11 cellular contexts compared by ENCODE assay signal in the genomic region with DNA sequence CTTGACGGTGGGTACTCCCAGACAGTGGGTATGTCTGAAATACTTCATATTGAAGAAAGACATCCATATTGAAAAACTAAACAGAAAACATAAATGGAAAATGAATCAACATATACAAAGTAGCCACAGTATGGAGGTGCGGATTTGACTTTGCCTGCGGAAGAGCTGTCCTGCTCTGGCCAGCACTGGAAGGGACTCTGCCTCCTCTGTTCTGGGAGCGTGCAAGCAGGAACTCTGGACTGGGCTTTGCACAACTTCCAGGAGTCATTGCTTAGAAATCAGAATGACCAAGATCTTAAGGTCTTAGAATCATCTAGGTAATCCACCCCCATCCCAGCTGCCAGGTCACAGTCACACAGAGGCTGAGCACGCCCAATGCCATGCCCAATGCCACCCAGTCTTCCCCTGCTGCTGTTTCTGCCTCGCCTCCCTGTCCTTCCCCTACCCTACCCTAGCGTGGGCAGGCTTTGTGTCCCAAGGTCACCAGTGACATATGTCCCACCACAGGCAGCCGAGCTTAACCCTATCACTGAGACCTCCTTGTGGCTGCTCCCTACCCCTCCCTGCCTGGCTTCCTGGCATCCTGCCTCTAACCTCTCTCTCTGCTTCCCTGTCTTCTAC. TPM values are rescaled to one million over a fixed set of nuclear protein-coding genes. Genes with fewer than 3 reads are reported as not detected.
DNase-seq lines count a peak whose midpoint lies in the region; ATAC-seq, FAIRE-seq and TF ChIP-seq lines count a peak whose summit lies in the region.
"Had no signal": no experiment of that assay in that cellular context is flagged by ENCODE, and none has a peak within 500 bp of the region (broad histone marks: within the 10 kb centered on the region; RNA-seq: fewer than 3 reads in every experiment).

No MANE protein-coding gene starts in this region.

- ATAC-seq in Right ventricle myocardium inferior (peak; percentile 61), GM18517 (IDR thresholded peaks at IDR 0.05; ENCODE audit: unreplicated experiment) (no peak), HG02763 (IDR thresholded peaks at IDR 0.05; ENCODE audit: unreplicated experiment) (no peak)
- ATAC-seq in natural killer cell treated with Interleukin-12 subunit alpha and Interleukin-12 subunit beta and Interleukin-15 and Interleukin-18, amount 100 ng/mL, for 72 hours, result peak; percentile 32 to 47

- no peak for FAIRE-seq in endothelial cell of umbilical vein (lab: Jason Lieb, UNC)

- H3K36me3 Mint-ChIP-seq in natural killer cell treated with Interleukin-12 subunit alpha and Interleukin-12 subunit beta and Interleukin-15 and Interleukin-18, amount 100 ng/mL, for 72 hours, result no peaks in the 10 kb centered on the region
- H3K36me3 Mint-ChIP-seq: type B pancreatic cell had no signal

- H3K4me1 ChIP-seq in endothelial cell of umbilical vein (ENCODE audit: control insufficient read depth, extremely low read depth, insufficient read depth, low read length) (peaks cover 10% of the 10 kb centered on the region), vagina (peaks cover 19% of the 10 kb centered on the region)

- no TSS peak for BruUV-seq in endothelial cell of umbilical vein (replicated peaks; lab: Mats Ljungman, UMichigan)

- H3K27ac Mint-ChIP-seq in natural killer cell treated with Interleukin-12 subunit alpha and Interleukin-12 subunit beta and Interleukin-15 and Interleukin-18, amount 100 ng/mL, for 72 hours, result no peak overlapping the region
- H3K27ac Mint-ChIP-seq: activated B cell treated with CpG ODN at 0.5 μM for 24 hours; activated T-helper 1 cell treated with anti-CD3 and anti-CD28 coated beads, Interleukin-12 subunit alpha, Interleukin-12 subunit beta, Interleukin-2, Interleukin-4 antibody, amounts not matched to agents 30 ng/mL and 10 ng/mL and 1 ng/mL, durations not matched to agents 14 hours and 24 hours and 36 hours; type B pancreatic cell had no signal

- H3K9ac ChIP-seq in endothelial cell of umbilical vein (replicated peaks; ENCODE audit: extremely low read depth, insufficient read depth, low read length), result no peak overlapping the region

- intact Hi-C loops in Right ventricle myocardium inferior (cut with DNase I), result loop anchor here (2.0 kb wide), 3 partner anchors 63 to 315 kb away; no protein-coding TSS in a partner anchor
- intact Hi-C loops in cardiac septum (cut with DNase I), result loop anchor here (2.0 to 10.0 kb wide), 5 partner anchors 21 to 637 kb away; a partner anchor contains a TSS
- intact Hi-C loops in endothelial cell of umbilical vein (cut with micrococcal nuclease), result loop anchor here (1.0 to 5.0 kb wide), 9 partner anchors 65 to 630 kb away; a partner anchor contains a TSS
- intact Hi-C loops in vagina (cut with DNase I), result loop anchor here (5.0 kb wide), 1 partner anchor 315 kb away; no protein-coding TSS in a partner anchor

- H3K36me3 ChIP-seq in endothelial cell of umbilical vein (ENCODE audit: control insufficient read depth in 2 of 2, extremely low read depth in 1 of 2, insufficient read depth in 2 of 2, low read length in 2 of 2) (peaks cover 0 to 1% of the 10 kb centered on the region in 2 experiments), vagina (no peaks in the 10 kb centered on the region)

- H2AFZ ChIP-seq in endothelial cell of umbilical vein (ENCODE audit: low read depth, low read length), result no peak overlapping the region

- H3K4me3 ChIP-seq in endothelial cell of umbilical vein (replicated peaks in 1 of 3; ENCODE audit: insufficient read depth in 1 of 3, low read depth in 1 of 3, low read length in 3 of 3) (no peak overlapping the region), vagina (no peak overlapping the region)

- DNase-seq in Right ventricle myocardium inferior (ENCODE audit: missing footprints) (no peak), cardiac septum (ENCODE audit: low spot score) (no peak), endothelial cell of umbilical vein (ENCODE audit: low read depth, low spot score) (no peak), vagina (ENCODE audit: extremely low spot score in 2 of 2) (no peak)
- no peak for DNase-seq in natural killer cell treated with Interleukin-12 subunit alpha and Interleukin-12 subunit beta and Interleukin-15 and Interleukin-18, amount 100 ng/mL, for 72 hours (ENCODE audit: low spot score)
- no peak for DNase-seq in activated CD4-positive, alpha-beta T cell treated with anti-CD3 and anti-CD28 coated beads for 4 hours

- dilution Hi-C loops in endothelial cell of umbilical vein (cut with MboI; ENCODE audit: extremely low pct_ligation_motif_present, low sequenced_read_pairs), result no loop called here

- H3K9me1 ChIP-seq in endothelial cell of umbilical vein (replicated peaks; ENCODE audit: control insufficient read depth, extremely low read depth, insufficient read depth, low read length), result no peaks in the 10 kb centered on the region

- TF ChIP-seq POLR2A in endothelial cell of umbilical vein (IDR thresholded peaks at IDR 0.05; ENCODE audit: low read depth, low read length) (no peak), vagina (IDR thresholded peaks at IDR 0.05) (no peak)

- TF ChIP-seq CTCF in endothelial cell of umbilical vein (IDR thresholded peaks at IDR 0.05; ENCODE audit: extremely low read depth in 1 of 2, insufficient read depth in 1 of 2, low read depth in 1 of 2, low read length in 2 of 2) (no peak), vagina (IDR thresholded peaks at IDR 0.05) (no peak)

- peak overlapping the region; percentile 14 for H3K27ac ChIP-seq in endothelial cell of umbilical vein (ENCODE audit: insufficient read depth, low read depth, low read length)
- peak overlapping the region; percentile 49 for H3K27ac ChIP-seq in vagina

- POLR2A ChIA-PET in endothelial cell of umbilical vein (lab: Charles Lee), result no interaction called here

- H3K27me3 Mint-ChIP-seq in natural killer cell treated with Interleukin-12 subunit alpha and Interleukin-12 subunit beta and Interleukin-15 and Interleukin-18, amount 100 ng/mL, for 72 hours, result no peaks in the 10 kb centered on the region
- H3K27me3 Mint-ChIP-seq: activated B cell treated with CpG ODN at 0.5 μM for 24 hours, type B pancreatic cell had no signal

- no peaks in the 10 kb centered on the region for H3K9me3 ChIP-seq in endothelial cell of umbilical vein (replicated peaks; ENCODE audit: control insufficient read depth, insufficient read depth, low read length)
- no peaks in the 10 kb centered on the region for H3K9me3 ChIP-seq in vagina

- no peaks in the 10 kb centered on the region for H3K9me3 Mint-ChIP-seq in natural killer cell treated with Interleukin-12 subunit alpha and Interleukin-12 subunit beta and Interleukin-15 and Interleukin-18, amount 100 ng/mL, for 72 hours
- H3K9me3 Mint-ChIP-seq: activated B cell treated with CpG ODN at 0.5 μM for 24 hours; activated T-helper 1 cell treated with anti-CD3 and anti-CD28 coated beads, Interleukin-12 subunit alpha, Interleukin-12 subunit beta, Interleukin-2, Interleukin-4 antibody, amounts not matched to agents 30 ng/mL and 10 ng/mL and 1 ng/mL, durations not matched to agents 14 hours and 24 hours and 36 hours; type B pancreatic cell had no signal

- H3K4me1 Mint-ChIP-seq in natural killer cell treated with Interleukin-12 subunit alpha and Interleukin-12 subunit beta and Interleukin-15 and Interleukin-18, amount 100 ng/mL, for 72 hours (ENCODE audit: low read depth in 2 of 2), result peaks cover 0 to 2% of the 10 kb centered on the region in 2 donors
- H3K4me1 Mint-ChIP-seq: activated B cell treated with CpG ODN at 0.5 μM for 24 hours had no signal

- H4K20me1 ChIP-seq in endothelial cell of umbilical vein (replicated peaks; ENCODE audit: control insufficient read depth, extremely low read depth, insufficient read depth, low read length), result no peaks in the 10 kb centered on the region

- H3K4me3 Mint-ChIP-seq in natural killer cell treated with Interleukin-12 subunit alpha and Interleukin-12 subunit beta and Interleukin-15 and Interleukin-18, amount 100 ng/mL, for 72 hours, result no peak overlapping the region
- H3K4me3 Mint-ChIP-seq: activated B cell treated with CpG ODN at 0.5 μM for 24 hours; activated T-helper 1 cell treated with anti-CD3 and anti-CD28 coated beads, Interleukin-12 subunit alpha, Interleukin-12 subunit beta, Interleukin-2, Interleukin-4 antibody, amounts not matched to agents 30 ng/mL and 10 ng/mL and 1 ng/mL, durations not matched to agents 14 hours and 24 hours and 36 hours; type B pancreatic cell had no signal

- no peaks in the 10 kb centered on the region for H3K27me3 ChIP-seq in endothelial cell of umbilical vein (ENCODE audit: control insufficient read depth in 2 of 2, insufficient read depth in 2 of 2, low read length in 2 of 2)
- no peaks in the 10 kb centered on the region for H3K27me3 ChIP-seq in vagina

- H3K79me2 ChIP-seq in endothelial cell of umbilical vein (ENCODE audit: control insufficient read depth, insufficient read depth, low read length), result no peaks in the 10 kb centered on the region

- H3K4me2 ChIP-seq in endothelial cell of umbilical vein (ENCODE audit: insufficient read depth, low read length), result no peak overlapping the region

- CTCF ChIA-PET in endothelial cell of umbilical vein (lab: Charles Lee), result interaction anchor here (0.7 to 4.9 kb wide), 45 partner anchors 9 to 631 kb away, joined by 3 to 129 read pairs (median 6); a partner anchor contains a TSS

TF ChIP-seq in endothelial cell of umbilical vein, 7 proteins besides CTCF, POLR2A, EP300 and RAD21 (continues in another document):
- TF ChIP-seq JUN (IDR thresholded peaks at IDR 0.05; ENCODE audit: borderline replicate concordance, insufficient read depth, insufficient read length, low read depth), result no peak
- no peak for TF ChIP-seq MYC (IDR thresholded peaks at IDR 0.05; ENCODE audit: low read depth, low read length)
- no peak for TF ChIP-seq GATA2 (IDR thresholded peaks at IDR 0.05; ENCODE audit: insufficient read depth, insufficient read length, low read depth, low read length)
- no peak for TF ChIP-seq POLR2AphosphoS5 (IDR thresholded peaks at IDR 0.05; ENCODE audit: insufficient read depth, low read depth, low read length)
- TF ChIP-seq, protein P1, sequence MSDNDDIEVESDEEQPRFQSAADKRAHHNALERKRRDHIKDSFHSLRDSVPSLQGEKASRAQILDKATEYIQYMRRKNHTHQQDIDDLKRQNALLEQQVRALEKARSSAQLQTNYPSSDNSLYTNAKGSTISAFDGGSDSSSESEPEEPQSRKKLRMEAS (IDR thresholded peaks at IDR 0.05; ENCODE audit: insufficient read depth, insufficient read length), result no peak

RNA-seq across cellular contexts. Expression of a gene that starts 36.3 kb away (rescaled TPM):
- total RNA-seq in Right ventricle myocardium inferior (1.1 TPM), cardiac septum (0.32 TPM), endothelial cell of umbilical vein (18.4 and 19.0 TPM in 2 replicates), vagina (8.8 TPM)
- polyA plus RNA-seq in endothelial cell of umbilical vein, result 5.0 and 5.5 TPM in 2 replicates
- 7.0 and 8.7 TPM in 2 replicates for polyA plus RNA-seq in endothelial cell of umbilical vein (2011; cell fraction: cytosol; rRNA removed)
- 7.5 and 9.4 TPM in 2 replicates for polyA plus RNA-seq in endothelial cell of umbilical vein (2011; cell fraction: nucleus; rRNA removed)
- 8.1 and 10.4 TPM in 2 replicates for polyA plus RNA-seq in endothelial cell of umbilical vein (2012)
- polyA minus RNA-seq in endothelial cell of umbilical vein, result 11.2 and 13.4 TPM in 2 replicates
- 32.9 TPM for polyA minus RNA-seq in endothelial cell of umbilical vein (2011; cell fraction: cytosol; rRNA and poly(A)+ RNA removed)
- 6.9 and 9.2 TPM in 2 replicates for polyA minus RNA-seq in endothelial cell of umbilical vein (2011; cell fraction: nucleus; rRNA and poly(A)+ RNA removed)
- total RNA-seq in natural killer cell treated with Interleukin-12 subunit alpha and Interleukin-12 subunit beta and Interleukin-15 and Interleukin-18, amount 100 ng/mL, for 72 hours, result 10 to 100 TPM; 35.8 to 76.7 TPM

Comparison
In these comparisons a context has a peak if more than half of its experiments do, and no peak if none do; other contexts are left out.
1. ATAC-seq: peak in Right ventricle myocardium inferior (single experiment) and natural killer cell treated with Interleukin-12 subunit alpha and Interleukin-12 subunit beta and Interleukin-15 and Interleukin-18, amount 100 ng/mL, for 72 hours (2 of 2); none in GM18517 (single experiment) and HG02763 (single experiment).